ENCODE assay signal across 8 cellular contexts in genomic region chr11:2901854-2902783, GRCh38. TPM values are rescaled to one million over a fixed set of nuclear protein-coding genes. Genes with fewer than 3 reads are reported as not detected.
A peak's percentile ranks its signal among the peaks of the same experiment; 100 is the strongest.
DNase-seq lines count a peak whose midpoint lies in the region; ATAC-seq and TF ChIP-seq lines count a peak whose summit lies in the region.

No MANE protein-coding gene starts in this region.

- peak overlapping the region; percentile 68 for H3K4me3 Mint-ChIP-seq in activated T-helper 17 cell treated with anti-CD3 and anti-CD28 coated beads, Interleukin-2, amount 50 U/mL, for 72 hours
- peak overlapping the region; percentile 77 for H3K4me3 Mint-ChIP-seq in neural crest cell

- peak overlapping the region; percentile 76 for H3K4me3 ChIP-seq in fibroblast of the aortic adventitia (ENCODE audit: low read depth, low read length)
- H3K4me3 ChIP-seq in stomach: peak overlapping the region; percentile 50 to 66 (median 62)

- intact Hi-C loops in stomach (cut with DNase I; ENCODE audit: low total_unique reads): no loop called here

- TF ChIP-seq CTCF in fibroblast of the aortic adventitia (IDR thresholded peaks at IDR 0.05; ENCODE audit: insufficient read depth, low read length) (no peak), neural crest cell (conservative IDR thresholded peaks at IDR 0.05) (no peak), stomach (IDR thresholded peaks at IDR 0.05) (no peak)

- TF ChIP-seq RAD21 in Ishikawa (IDR thresholded peaks at IDR 0.05; ENCODE audit: low read depth): no peak

- H3K36me3 ChIP-seq in stomach: no peaks in the 10 kb centered on the region

- peak; percentile 96 for ATAC-seq in GM21619 (IDR thresholded peaks at IDR 0.05; ENCODE audit: unreplicated experiment)
- ATAC-seq in activated T-helper 17 cell treated with anti-CD3 and anti-CD28 coated beads, Interleukin-2, amount 50 U/mL, for 72 hours (replicated peaks): peak; percentile 98

- 5 to 14% (median 5%) methylated on average over 16 to 58 of the region's 58 CpGs for WGBS in stomach, 5 donors

- peaks cover 27% of the 10 kb centered on the region for H3K4me1 Mint-ChIP-seq in activated T-helper 17 cell treated with anti-CD3 and anti-CD28 coated beads, Interleukin-2, amount 50 U/mL, for 72 hours
- peaks cover 37% of the 10 kb centered on the region for H3K4me1 Mint-ChIP-seq in neural crest cell

- H3K27ac ChIP-seq in stomach: peak overlapping the region; percentile 81 to 95 (median 89)

- TF ChIP-seq EP300 in Ishikawa (IDR thresholded peaks at IDR 0.05; ENCODE audit: borderline replicate concordance) (no peak), stomach (IDR thresholded peaks at IDR 0.05) (no peak)

- TF ChIP-seq POLR2A in stomach (IDR thresholded peaks at IDR 0.05): no peak

- peak; percentile 96 for DNase-seq in DMS53 treated with DMSO at 0.1 percent for 48 hours (lab: John Stamatoyannopoulos, UW; ENCODE audit: unreplicated experiment)
- DNase-seq in RKO (ENCODE audit: low spot score): peak; percentile 97
- DNase-seq in fibroblast of the aortic adventitia (ENCODE audit: low read depth): peak; percentile 86
- peak; percentile 76 for DNase-seq in neural crest cell (ENCODE audit: low read depth, low spot score)
- DNase-seq in stomach: peak; percentile 97

- no peaks in the 10 kb centered on the region for H3K27me3 Mint-ChIP-seq in activated T-helper 17 cell treated with anti-CD3 and anti-CD28 coated beads, Interleukin-2, amount 50 U/mL, for 72 hours
- H3K27me3 Mint-ChIP-seq in neural crest cell (ENCODE audit: low read depth): no peaks in the 10 kb centered on the region

- no peak overlapping the region for H3K27ac Mint-ChIP-seq in activated T-helper 17 cell treated with anti-CD3 and anti-CD28 coated beads, Interleukin-2, amount 50 U/mL, for 72 hours
- peak overlapping the region; percentile 27 for H3K27ac Mint-ChIP-seq in neural crest cell (ENCODE audit: unreplicated experiment)

- H3K9me3 ChIP-seq in stomach: no peaks in the 10 kb centered on the region

- H3K27me3 ChIP-seq in stomach: peaks cover 0 to 5% (median 0%) of the 10 kb centered on the region in 3 donors

- H3K36me3 Mint-ChIP-seq in activated T-helper 17 cell treated with anti-CD3 and anti-CD28 coated beads, Interleukin-2, amount 50 U/mL, for 72 hours (ENCODE audit: low read depth): no peaks in the 10 kb centered on the region
- H3K36me3 Mint-ChIP-seq in neural crest cell (ENCODE audit: low read depth): no peaks in the 10 kb centered on the region

- H3K4me1 ChIP-seq in stomach: peaks cover 42 to 63% (median 53%) of the 10 kb centered on the region in 4 donors

- no peaks in the 10 kb centered on the region for H3K9me3 Mint-ChIP-seq in activated T-helper 17 cell treated with anti-CD3 and anti-CD28 coated beads, Interleukin-2, amount 50 U/mL, for 72 hours
- H3K9me3 Mint-ChIP-seq in neural crest cell: peaks cover 6% of the 10 kb centered on the region

TF ChIP-seq in Ishikawa, 13 proteins besides CTCF, POLR2A, EP300 and RAD21:
- 0 out of 2 replicates have a peak, but pooled peaks have one; percentile 17 for TF ChIP-seq TCF12 (IDR thresholded peaks at IDR 0.05; ENCODE audit: low read depth)
- 0 out of 2 replicates have a peak, but pooled peaks have one; percentile 29 for TF ChIP-seq MAX (IDR thresholded peaks at IDR 0.05)
- TF ChIP-seq TAF1 (IDR thresholded peaks at IDR 0.05; ENCODE audit: low read depth): no peak
- TF ChIP-seq CREB1 (IDR thresholded peaks at IDR 0.05; ENCODE audit: low read depth): 0 out of 2 replicates have a peak, but pooled peaks have one; percentile 13
- no peak; the same call in 1 of the 2 replicates for TF ChIP-seq CEBPB (IDR thresholded peaks at IDR 0.05)
- no peak for TF ChIP-seq YY1 (IDR thresholded peaks at IDR 0.05; ENCODE audit: low read depth)
- TF ChIP-seq TEAD4 (IDR thresholded peaks at IDR 0.05): no peak
- TF ChIP-seq REST (IDR thresholded peaks at IDR 0.05; ENCODE audit: low read depth): no peak
- TF ChIP-seq NFIC (IDR thresholded peaks at IDR 0.05): no peak
- no peak for TF ChIP-seq USF1 (IDR thresholded peaks at IDR 0.05)
- TF ChIP-seq ZBTB7A (IDR thresholded peaks at IDR 0.05; ENCODE audit: low read depth): 0 out of 2 replicates have a peak, but pooled peaks have one; percentile 26
- no peak for TF ChIP-seq FOXM1 (IDR thresholded peaks at IDR 0.05; ENCODE audit: borderline replicate concordance, low read depth)
- TF ChIP-seq EGR1 (IDR thresholded peaks at IDR 0.05): no peak

RNA-seq across cellular contexts. Expression of gene CDKN1C, which starts 16.5 kb away (rescaled TPM):
- total RNA-seq in activated T-helper 17 cell treated with anti-CD3 and anti-CD28 coated beads, Interleukin-2, amount 50 U/mL, for 72 hours: 10 to 100 TPM in 1 of 2 donors, under 1 TPM in 1; 0.58 to 34.8 TPM
- total RNA-seq in fibroblast of the aortic adventitia (ENCODE audit: low replicate concordance): 4.2 and 76.6 TPM in 2 replicates
- total RNA-seq in neural crest cell: 78.3 and 80.0 TPM in 2 replicates
- 10 to 100 TPM; 10.5 to 99.1 (median 14.2) TPM for total RNA-seq in stomach
- polyA plus RNA-seq in stomach: 10 to 100 TPM; 41.7 to 51.0 (median 42.9) TPM

RNA-seq across cellular contexts. Expression of gene PHLDA2, which starts 27.1 kb away (rescaled TPM):
- 1 to 10 TPM; 5.6 to 9.1 TPM for total RNA-seq in activated T-helper 17 cell treated with anti-CD3 and anti-CD28 coated beads, Interleukin-2, amount 50 U/mL, for 72 hours
- total RNA-seq in fibroblast of the aortic adventitia (ENCODE audit: low replicate concordance) (1.2 and 3.8 TPM in 2 replicates), neural crest cell (1.1 and 1.6 TPM in 2 replicates), stomach (10 to 100 TPM in 1 of 5 donors, 1 to 10 TPM in 1, not detected in 3; 3.1 to 34.2 TPM)
- 10 to 100 TPM; 19.7 to 32.7 (median 25.5) TPM for polyA plus RNA-seq in stomach

Comparison
In these comparisons a context has a peak if more than half of its experiments do, and no peak if none do; other contexts are left out.
1. Peak in every context shown above with its lines: DNase-seq, ATAC-seq, H3K4me3 ChIP-seq and H3K27ac ChIP-seq.